Comparison of ENCODE assay signal across 8 cellular contexts in genomic region chr2:46569061-46569560, GRCh38.
DNase-seq lines count a peak whose midpoint lies in the region; ATAC-seq and TF ChIP-seq lines count a peak whose summit lies in the region.

No MANE protein-coding gene starts in this region.

- H3K27ac ChIP-seq in substantia nigra (ENCODE audit: low read depth, low read length, poor library complexity, severe bottlenecking), result peak overlapping the region; percentile 39

- no peak for TF ChIP-seq CTCF in GM10248 (IDR thresholded peaks at IDR 0.05; ENCODE audit: control extremely low read depth, extremely low read depth, low read depth, missing control alignments)

- CTCF ChIA-PET in GM10248 (lab: Yijun Ruan, JAX), result interaction anchor here (0.7 to 2.5 kb wide), 16 partner anchors 9 to 137 kb away, joined by 3 to 16 read pairs (median 5); no protein-coding TSS in a partner anchor

- ATAC-seq in GM21717 (IDR thresholded peaks at IDR 0.05; ENCODE audit: unreplicated experiment), result peak; percentile 72

- DNase-seq in GM10248 (ENCODE audit: extremely low spot score) (peak; percentile 53), MV-4-11 (lab: John Stamatoyannopoulos, UW) (peak; percentile 94), germinal center (ENCODE audit: low spot score) (peak; percentile 58), substantia nigra (lab: John Stamatoyannopoulos, UW) (peak in 2 of 49 donors; percentile 18 to 79), NCI-H226 (no peak), SHP77 (lab: John Stamatoyannopoulos, UW) (no peak)
- no peak for DNase-seq in activated naive CD4-positive, alpha-beta T cell treated with Interleukin-2 at 50 U/mL for 16 hours

- POLR2A ChIA-PET in GM10248 (lab: Yijun Ruan, JAX), result interaction anchor here (0.6 to 1.9 kb wide), 4 partner anchors 17 to 701 kb away, joined by 3 to 17 read pairs (median 4); no protein-coding TSS in a partner anchor

Comparison
In these comparisons a context has a peak if more than half of its experiments do, and no peak if none do; other contexts are left out.
1. DNase-seq: peak in GM10248 (single experiment), MV-4-11 (single experiment) and germinal center (single experiment); none in NCI-H226 (single experiment), SHP77 (0 of 2) and activated naive CD4-positive, alpha-beta T cell treated with Interleukin-2 at 50 U/mL for 16 hours (single experiment).